ENCODE assay signal across 15 cellular contexts in genomic region chr12:93908264-93908663, GRCh38.
"Had no signal": no experiment of that assay in that cellular context is flagged by ENCODE, and none has a peak within 500 bp of the region (broad histone marks: within the 10 kb centered on the region; RNA-seq: fewer than 3 reads in every experiment).

No MANE protein-coding gene starts in this region.

- ATAC-seq: Panc1, SK-N-SH treated with all-trans-retinoic acid at 6 μM for 48 hours had no signal

- H3K27ac Mint-ChIP-seq: IgD-negative memory B cell had no signal

- H3K4me1 ChIP-seq: SJCRH30 had no signal

- H3K9me3 ChIP-seq: MG63, SJCRH30 had no signal

- H3K36me3 ChIP-seq: MG63, SJCRH30 had no signal

- DNase-seq: KBM-7, NCI-H1105 treated with DMSO at 0.1 percent for 48 hours, NCI-H1417 treated with DMSO at 0.1 percent for 48 hours, NCI-H1694 treated with DMSO at 0.1 percent for 48 hours, NCI-H2081 treated with DMSO at 0.1 percent for 48 hours, NCI-H2171, NCI-H510A, NCI-H524 treated with DMSO at 0.1 percent for 48 hours, SHP77 treated with DMSO at 0.1 percent for 48 hours, SJCRH30 had no signal

- H3K4me3 ChIP-seq: MG63, SJCRH30 had no signal

- H3K4me3 Mint-ChIP-seq: IgD-negative memory B cell had no signal

- H3K27me3 ChIP-seq: MG63, SJCRH30 had no signal

- H3K27ac ChIP-seq: RWPE1, SJCRH30 had no signal
